1 cellular context compared by ENCODE assay signal in genomic region chr2:46097714-46098480, GRCh38.
TF ChIP-seq lines count a peak whose summit lies in the region.

No MANE protein-coding gene starts in this region.

TF ChIP-seq in K562, 482 proteins besides CTCF, POLR2A, EP300 and RAD21 (continued from another document and continues in another):
- TF ChIP-seq PBX2 (CRISPR knock-in tag; IDR thresholded peaks at IDR 0.05; ENCODE audit: low read depth) (no peak), PBX2 (tag; conservative IDR thresholded peaks at IDR 0.05; ENCODE audit: low read depth) (no peak), NCOA6 (IDR thresholded peaks at IDR 0.05) (no peak), TAF7 (tag; IDR thresholded peaks at IDR 0.05) (no peak), CEBPG (CRISPR knock-in tag; IDR thresholded peaks at IDR 0.05) (no peak), CEBPG (tag; conservative IDR thresholded peaks at IDR 0.05 in 1 of 2, IDR thresholded peaks at IDR 0.05 in 1 of 2) (no peak), CTBP1 (IDR thresholded peaks at IDR 0.05; ENCODE audit: borderline replicate concordance) (0 out of 2 replicates have a peak, but pooled peaks have one; percentile 18), PCBP1 (IDR thresholded peaks at IDR 0.05; ENCODE audit: low read depth, low read length, poor library complexity, severe bottlenecking) (no peak), CGGBP1 (CRISPR knock-in tag; IDR thresholded peaks at IDR 0.05) (no peak), HDAC2 (IDR thresholded peaks at IDR 0.05) (no peak), TCF7 (IDR thresholded peaks at IDR 0.05; ENCODE audit: borderline replicate concordance) (no peak), GATA2 (CRISPR knock-in tag; IDR thresholded peaks at IDR 0.05) (no peak), KDM4B (IDR thresholded peaks at IDR 0.05; ENCODE audit: borderline replicate concordance in 2 of 2, low read depth in 1 of 2) (no peak), BRD9 (IDR thresholded peaks at IDR 0.05; ENCODE audit: low read depth, partially characterized antibody) (no peak), ERF (CRISPR knock-in tag; IDR thresholded peaks at IDR 0.05) (no peak), DPF2 (IDR thresholded peaks at IDR 0.05) (no peak), E2F3 (CRISPR knock-in tag; IDR thresholded peaks at IDR 0.05) (no peak), CCAR2 (IDR thresholded peaks at IDR 0.05; ENCODE audit: low read depth, low read length) (no peak), ZNF197 (CRISPR knock-in tag; IDR thresholded peaks at IDR 0.05; ENCODE audit: low read depth) (no peak), NFIC (IDR thresholded peaks at IDR 0.05) (peak; percentile 59; the same call in 1 of the 2 replicates), HDGF (IDR thresholded peaks at IDR 0.05) (no peak), ATF1 (CRISPR knock-in tag; IDR thresholded peaks at IDR 0.05) (no peak), ATF1 (tag; IDR thresholded peaks at IDR 0.05) (peak; percentile 26; the same call in 1 of the 2 replicates), CREM (IDR thresholded peaks at IDR 0.05; ENCODE audit: low read depth) (0 out of 2 replicates have a peak, but pooled peaks have one; percentile 21), ESRRB (CRISPR knock-in tag; IDR thresholded peaks at IDR 0.05; ENCODE audit: borderline replicate concordance) (no peak), TEAD1 (CRISPR knock-in tag; IDR thresholded peaks at IDR 0.05) (0 out of 4 replicates have a peak, but pooled peaks of 1 of the 2 experiments have one; percentile 34), ZBTB2 (IDR thresholded peaks at IDR 0.05) (no peak), CEBPB (tag; IDR thresholded peaks at IDR 0.05) (no peak), SAFB (IDR thresholded peaks at IDR 0.05; ENCODE audit: borderline replicate concordance, low read depth, low read length) (no peak), EWSR1 (IDR thresholded peaks at IDR 0.05; ENCODE audit: borderline replicate concordance, low read depth, partially characterized antibody) (no peak), TFAM (CRISPR knock-in tag; conservative IDR thresholded peaks at IDR 0.05) (no peak), RUNX1 (IDR thresholded peaks at IDR 0.05; ENCODE audit: low read depth) (no peak), CSDE1 (IDR thresholded peaks at IDR 0.05) (no peak), MEF2D (tag; conservative IDR thresholded peaks at IDR 0.05; ENCODE audit: low read depth) (no peak), C11orf30 (IDR thresholded peaks at IDR 0.05; ENCODE audit: low read depth) (peak; percentile 54; the same call in 1 of the 2 replicates), ETV1 (tag; conservative IDR thresholded peaks at IDR 0.05; ENCODE audit: low read depth) (no peak), ZNF184 (CRISPR knock-in tag; IDR thresholded peaks at IDR 0.05) (no peak), ZNF512 (tag; IDR thresholded peaks at IDR 0.05) (no peak), XRCC5 (IDR thresholded peaks at IDR 0.05; ENCODE audit: low read depth, low read length) (no peak), ZFPM2 (CRISPR knock-in tag; IDR thresholded peaks at IDR 0.05) (no peak), SMARCA4 (IDR thresholded peaks at IDR 0.05) (no peak), MGA (IDR thresholded peaks at IDR 0.05) (no peak), L3MBTL2 (IDR thresholded peaks at IDR 0.05) (no peak), ZNF140 (CRISPR knock-in tag; IDR thresholded peaks at IDR 0.05) (no peak), UBTF (IDR thresholded peaks at IDR 0.05; ENCODE audit: borderline replicate concordance in 1 of 2, low read depth in 2 of 2, low read length in 2 of 2) (no peak), FOSL1 (tag; conservative IDR thresholded peaks at IDR 0.05) (0 out of 2 replicates have a peak, but pooled peaks have one; percentile 30), BCOR (IDR thresholded peaks at IDR 0.05) (0 out of 2 replicates have a peak, but pooled peaks have one; percentile 9), ZNF778 (CRISPR knock-in tag; IDR thresholded peaks at IDR 0.05) (no peak)
